In genomic region chr16:85026696-85027095, GRCh38 we compare ENCODE assay signal across 8 cellular contexts. TPM values are rescaled to one million over a fixed set of nuclear protein-coding genes. Genes with fewer than 3 reads are reported as not detected.
A peak's percentile ranks its signal among the peaks of the same experiment; 100 is the strongest.
DNase-seq lines count a peak whose midpoint lies in the region; TF ChIP-seq lines count a peak whose summit lies in the region.

No MANE protein-coding gene starts in this region.

- H3F3A ChIP-seq in neural cell (ENCODE audit: insufficient read depth, low read length, poor library complexity, severe bottlenecking): no peaks in the 10 kb centered on the region

- POLR2A ChIA-PET in BJ (lab: Charles Lee): no interaction called here

- no peaks in the 10 kb centered on the region for H3K36me3 ChIP-seq in BJ (ENCODE audit: control insufficient read depth, insufficient read depth, low read length)
- no peaks in the 10 kb centered on the region for H3K36me3 ChIP-seq in neural cell (ENCODE audit: insufficient read depth, low read length)

- H3K27me3 ChIP-seq in BJ (ENCODE audit: control insufficient read depth, insufficient read depth, low read length) (no peaks in the 10 kb centered on the region), dorsolateral prefrontal cortex (no peaks in the 10 kb centered on the region), neural cell (ENCODE audit: insufficient read depth, low read depth, low read length) (no peaks in the 10 kb centered on the region)

- H4K20me1 ChIP-seq in neural cell (ENCODE audit: insufficient read depth): no peaks in the 10 kb centered on the region

- H3K9me3 ChIP-seq in neural cell (ENCODE audit: low read length): no peaks in the 10 kb centered on the region

- TF ChIP-seq CTCF in BJ (IDR thresholded peaks at IDR 0.05; ENCODE audit: insufficient read depth, low read depth, low read length): no peak
- no peak for TF ChIP-seq CTCF in LNCaP clone FGC (IDR thresholded peaks at IDR 0.05; ENCODE audit: control insufficient read depth, extremely low read depth, insufficient read depth)
- no peak for TF ChIP-seq CTCF in dorsolateral prefrontal cortex (IDR thresholded peaks at IDR 0.05 in 54 of 56, conservative IDR thresholded peaks at IDR 0.05 in 2 of 56; ENCODE audit: low read depth in 1 of 56, partially characterized antibody in 56 of 56)
- TF ChIP-seq CTCF in neural cell (IDR thresholded peaks at IDR 0.05; ENCODE audit: poor library complexity, severe bottlenecking): no peak

- H3K9ac ChIP-seq in neural cell (ENCODE audit: low read length): peak overlapping the region; percentile 88

- no peak for DNase-seq in BJ (ENCODE audit: low read depth)
- DNase-seq in LNCaP clone FGC (ENCODE audit: low read depth): no peak
- no peak for DNase-seq in dorsolateral prefrontal cortex
- DNase-seq in GM19240 (ENCODE audit: insufficient read length, low spot score): no peak
- no peak for DNase-seq in activated effector memory CD4-positive, alpha-beta T cell treated with anti-CD3 and anti-CD28 coated beads, Interleukin-2, amount 50 U/mL, for 16 hours
- no peak for DNase-seq in NCI-H446 (lab: John Stamatoyannopoulos, UW)
- DNase-seq in central memory CD4-positive, alpha-beta T cell: no peak

- H3K27ac ChIP-seq in dorsolateral prefrontal cortex (peak overlapping the region in 41 of 59 donors; percentile 18 to 95 (median 88)), neural cell (ENCODE audit: low read length) (no peak overlapping the region)

- CTCF ChIA-PET in BJ (lab: Yijun Ruan, JAX): interaction anchor here (0.5 to 1.9 kb wide), 10 partner anchors 11 to 795 kb away, joined by 3 to 6 read pairs (median 4); partner anchors contain the start of gene ZDHHC7

- no peak overlapping the region for H2AFZ ChIP-seq in neural cell (ENCODE audit: low read depth, low read length)

- intact Hi-C loops in dorsolateral prefrontal cortex (cut with DNase I): no loop called here

- H3K9me2 ChIP-seq in neural cell (ENCODE audit: insufficient read depth, low read length): no peaks in the 10 kb centered on the region

- no peak for TF ChIP-seq EP300 in neural cell (conservative IDR thresholded peaks at IDR 0.05; ENCODE audit: poor library complexity, severe bottlenecking)

- H3K4me3 ChIP-seq in BJ (ENCODE audit: low read depth, low read length) (peak overlapping the region; percentile 77), LNCaP clone FGC (ENCODE audit: low read depth, low read length) (peak overlapping the region; percentile 83), dorsolateral prefrontal cortex (peak overlapping the region; percentile 66 to 98 (median 91)), neural cell (ENCODE audit: low read length) (peak overlapping the region; percentile 92)

- H3K4me2 ChIP-seq in neural cell (ENCODE audit: low read length): peak overlapping the region; percentile 29

- H3K79me2 ChIP-seq in neural cell (replicated peaks; ENCODE audit: insufficient read depth, low read length): no peaks in the 10 kb centered on the region

- TF ChIP-seq RAD21 in neural cell (conservative IDR thresholded peaks at IDR 0.05): no peak

TF ChIP-seq in neural cell, 6 proteins besides CTCF, POLR2A, EP300 and RAD21:
- TF ChIP-seq POLR2AphosphoS5 (IDR thresholded peaks at IDR 0.05): no peak
- TF ChIP-seq REST (IDR thresholded peaks at IDR 0.05; ENCODE audit: borderline replicate concordance): no peak
- no peak for TF ChIP-seq TAF1 (IDR thresholded peaks at IDR 0.05; ENCODE audit: low read depth)
- no peak for TF ChIP-seq EZH2 (IDR thresholded peaks at IDR 0.05; ENCODE audit: borderline replicate concordance, insufficient read depth, low read length, poor library complexity, severe bottlenecking)
- TF ChIP-seq MXI1 (conservative IDR thresholded peaks at IDR 0.05; ENCODE audit: poor library complexity, severe bottlenecking): no peak
- no peak for TF ChIP-seq SMC3 (conservative IDR thresholded peaks at IDR 0.05; ENCODE audit: poor library complexity)

RNA-seq across cellular contexts. Expression of gene KIAA0513, which starts 0.9 kb away (rescaled TPM):
- 4.9 and 6.6 TPM in 2 replicates for polyA plus RNA-seq in BJ (2011; rRNA removed)
- 5.0 and 5.6 TPM in 2 replicates for polyA minus RNA-seq in BJ (2011; rRNA and poly(A)+ RNA removed)
- 100 to 1,000 TPM in 119 of 120 experiments, 10 to 100 TPM in 1; 72.3 to 269 (median 208) TPM for total RNA-seq in dorsolateral prefrontal cortex
- 18.9 and 24.9 TPM in 2 replicates for polyA plus RNA-seq in neural cell
- 39.2 and 50.4 TPM in 2 replicates for polyA minus RNA-seq in neural cell

RNA-seq across cellular contexts. Expression of gene ZDHHC7, which starts 15.4 kb away (rescaled TPM):
- polyA plus RNA-seq in BJ (2011; rRNA removed) (77.0 and 111 TPM in 2 replicates), neural cell (33.8 and 34.1 TPM in 2 replicates)
- 62.9 and 67.3 TPM in 2 replicates for polyA minus RNA-seq in BJ (2011; rRNA and poly(A)+ RNA removed)
- 10 to 100 TPM; 22.0 to 43.5 (median 31.1) TPM for total RNA-seq in dorsolateral prefrontal cortex
- polyA minus RNA-seq in neural cell: 25.5 and 29.7 TPM in 2 replicates
